Comparison of ENCODE assay signal across 14 cellular contexts in the genomic region with DNA sequence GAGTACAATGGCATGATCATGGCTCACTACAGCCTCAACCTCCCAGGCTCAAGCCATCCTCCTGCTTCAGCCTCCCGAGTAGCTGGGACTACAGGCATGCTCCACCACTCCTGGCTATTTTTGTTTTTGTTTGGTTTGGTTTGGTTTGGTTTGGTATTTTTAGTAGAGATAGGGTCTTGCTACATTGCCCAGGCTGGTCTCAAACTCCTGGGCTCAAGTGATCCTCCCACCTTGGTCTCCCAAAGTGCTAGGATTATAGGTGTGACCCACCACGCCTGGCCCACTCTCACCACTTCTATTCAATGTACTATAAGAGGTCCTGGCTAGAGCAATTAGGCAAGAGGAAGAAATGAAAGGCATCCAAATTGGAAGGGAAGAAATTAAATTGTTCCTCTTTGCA. TPM values are rescaled to one million over a fixed set of nuclear protein-coding genes. Genes with fewer than 3 reads are reported as not detected.
"Had no signal": no experiment of that assay in that cellular context is flagged by ENCODE, and none has a peak within 500 bp of the region (broad histone marks: within the 10 kb centered on the region; RNA-seq: fewer than 3 reads in every experiment).

No MANE protein-coding gene starts in this region.

RNA-seq across cellular contexts. Expression of gene CNGB1, which starts 29.0 kb away (rescaled TPM):
- total RNA-seq: activated B cell treated with CpG ODN at 0.5 μM for 24 hours; activated CD4-positive, alpha-beta memory T cell treated with anti-CD3 and anti-CD28 coated beads for 36 hours; activated CD4-positive, alpha-beta memory T cell treated with anti-CD3 and anti-CD28 coated beads, Interleukin-2, amount 10 ng/mL, durations not matched to agents 7 days and 5 days; activated CD4-positive, alpha-beta T cell treated with anti-CD3 and anti-CD28 coated beads for 36 hours; activated CD4-positive, alpha-beta T cell treated with anti-CD3 and anti-CD28 coated beads, Interleukin-2, amount 10 ng/mL, durations not matched to agents 24 days and 14 days; activated CD4-positive, alpha-beta T cell treated with anti-CD3 and anti-CD28 coated beads, Interleukin-2, amount 10 ng/mL, durations not matched to agents 7 days and 5 days; activated CD8-positive, alpha-beta memory T cell treated with anti-CD3 and anti-CD28 coated beads for 36 hours; activated CD8-positive, alpha-beta memory T cell treated with anti-CD3 and anti-CD28 coated beads, Interleukin-2, amount 10 ng/mL, durations not matched to agents 7 days and 5 days; activated CD8-positive, alpha-beta T cell treated with anti-CD3 and anti-CD28 coated beads for 36 hours; activated CD8-positive, alpha-beta T cell treated with anti-CD3 and anti-CD28 coated beads, Interleukin-2, amount 10 ng/mL, durations not matched to agents 7 days and 5 days; T-helper 1 cell treated with Interleukin-12 subunit alpha and Interleukin-12 subunit beta and Interleukin-4 antibody, amounts not matched to agents 30 ng/mL and 1 ng/mL, for 36 hours; T-helper 17 cell; T-helper 2 cell treated with Interferon-gamma antibody and Interleukin-4, amounts not matched to agents 100 ng/mL and 5 ng/mL, for 36 hours; WTC11 had no signal
